In the genomic region with DNA sequence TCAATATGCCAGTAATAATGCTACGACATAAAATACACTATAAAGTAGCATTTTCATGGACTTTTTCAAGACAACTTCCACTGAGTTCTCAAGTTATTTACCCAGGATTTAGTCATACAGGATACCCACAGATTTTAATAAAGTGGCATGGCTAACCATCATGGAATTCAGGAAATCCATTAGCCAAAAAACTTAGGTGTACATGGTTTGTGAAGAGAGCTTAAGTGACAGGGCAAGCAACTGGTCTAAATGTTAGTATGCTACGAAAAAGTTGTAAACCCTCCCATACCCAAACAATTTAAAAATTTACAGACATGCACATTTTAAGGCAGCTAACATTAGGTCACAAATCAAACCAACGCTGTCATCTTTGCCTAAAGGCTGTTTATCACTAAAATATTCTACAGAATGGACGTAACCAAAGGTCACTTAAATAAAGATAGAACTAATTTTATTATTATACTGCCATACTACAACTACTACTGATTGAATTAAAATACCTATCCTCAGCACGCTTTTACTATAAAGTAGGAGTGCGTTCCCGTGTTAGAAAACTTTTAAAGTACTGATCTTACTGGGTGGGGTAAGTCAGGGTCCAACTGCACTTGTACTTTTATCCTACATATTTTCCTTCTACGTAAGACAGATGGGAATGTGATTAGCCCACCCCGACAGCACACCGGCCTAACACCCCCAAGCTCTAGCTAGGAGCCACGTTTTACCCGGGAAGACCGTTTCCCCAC, we compare ENCODE assay signal across 8 cellular contexts. TPM values are rescaled to one million over a fixed set of nuclear protein-coding genes. Genes with fewer than 3 reads are reported as not detected.
DNase-seq lines count a peak whose midpoint lies in the region; ATAC-seq and TF ChIP-seq lines count a peak whose summit lies in the region.

No MANE protein-coding gene starts in this region.

- intact Hi-C loops in gastrocnemius medialis (cut with DNase I; ENCODE audit: low total_unique reads): loop anchor here (1.0 to 2.0 kb wide), 3 partner anchors 94 to 895 kb away; partner anchors contain the start of genes FBXW11, NPM1 and STK10

- H3K4me1 ChIP-seq in SJCRH30: peaks cover 15% of the 10 kb centered on the region
- H3K4me1 ChIP-seq in gastrocnemius medialis: peaks cover 16 to 21% of the 10 kb centered on the region in 2 donors

- H3K9me3 ChIP-seq in SJCRH30 (replicated peaks): no peaks in the 10 kb centered on the region
- no peaks in the 10 kb centered on the region for H3K9me3 ChIP-seq in gastrocnemius medialis

- H3K27ac ChIP-seq in SJCRH30 (peak overlapping the region; percentile 97), gastrocnemius medialis (peak overlapping the region; percentile 91 to 98 (median 94))

- ATAC-seq in GM21723 (IDR thresholded peaks at IDR 0.05; ENCODE audit: unreplicated experiment) (peak; percentile 2), gastrocnemius medialis (no peak), HG02678 (IDR thresholded peaks at IDR 0.05; ENCODE audit: unreplicated experiment) (no peak), HG03045 (IDR thresholded peaks at IDR 0.05; ENCODE audit: unreplicated experiment) (no peak)

- DNase-seq in SJCRH30: no peak
- DNase-seq in fibroblast of pulmonary artery (ENCODE audit: low read depth): no peak
- DNase-seq in gastrocnemius medialis: no peak
- DNase-seq in DMS53 (lab: John Stamatoyannopoulos, UW): no peak
- no peak for DNase-seq in epidermal melanocyte (ENCODE audit: insufficient read length, low spot score)

- in situ Hi-C loops in gastrocnemius medialis (cut with MboI; ENCODE audit: low sequenced_read_pairs in 4 of 4): loop anchor here in 3 of 4 donors (10.0 to 25.0 kb wide), 3 partner anchors 95 to 370 kb away; partner anchors contain the start of genes STK10 (in 2 of the 3) and EFCAB9 (in 1 of the 3)

- H3K27me3 ChIP-seq in SJCRH30 (no peaks in the 10 kb centered on the region), gastrocnemius medialis (no peaks in the 10 kb centered on the region)

- TF ChIP-seq CTCF in fibroblast of pulmonary artery (IDR thresholded peaks at IDR 0.05; ENCODE audit: low read length, missing control alignments) (no peak), gastrocnemius medialis (IDR thresholded peaks at IDR 0.05 in 4 of 5, conservative IDR thresholded peaks at IDR 0.05 in 1 of 5) (no peak)

- H3K36me3 ChIP-seq in SJCRH30 (peaks cover 8% of the 10 kb centered on the region; the same call in 1 of the 2 replicates), gastrocnemius medialis (no peaks in the 10 kb centered on the region)

- no peak for TF ChIP-seq POLR2A in gastrocnemius medialis (IDR thresholded peaks at IDR 0.05)

- H3K4me3 ChIP-seq in SJCRH30 (peak overlapping the region; percentile 96), fibroblast of pulmonary artery (replicated peaks; ENCODE audit: low read depth, low read length) (peak overlapping the region; percentile 82), gastrocnemius medialis (peak overlapping the region; percentile 85 to 100 (median 91))

RNA-seq across cellular contexts. Expression of gene UBTD2, which starts 1.1 kb away (rescaled TPM):
- 58.2 and 62.7 TPM in 2 replicates for total RNA-seq in SJCRH30 (2014; rRNA removed; shearing (Covaris generic))
- 10 to 100 TPM in 1 of 4 donors, 1 to 10 TPM in 3; 6.0 to 11.4 (median 9.8) TPM for total RNA-seq in gastrocnemius medialis
